Comparison of ENCODE assay signal across 7 cellular contexts in genomic region chr16:79601092-79601977, GRCh38. TPM values are rescaled to one million over a fixed set of nuclear protein-coding genes. Genes with fewer than 3 reads are reported as not detected.
A peak's percentile ranks its signal among the peaks of the same experiment; 100 is the strongest.
DNase-seq lines count a peak whose midpoint lies in the region; TF ChIP-seq lines count a peak whose summit lies in the region.

No MANE protein-coding gene starts in this region.

- peak overlapping the region; percentile 55 for H3K4me3 ChIP-seq in HAP-1

- DNase-seq in HAP-1 (ENCODE audit: low spot score in 2 of 2) (peak in 1 of 2 experiments; percentile 54), SK-MEL-5 (ENCODE audit: low read depth, low spot score) (peak; percentile 37), chondrocyte (ENCODE audit: low spot score) (no peak), left kidney (ENCODE audit: low read depth, low spot score) (peak; percentile 67), NCI-H524 treated with DMSO at 0.1 percent for 48 hours (lab: John Stamatoyannopoulos, UW) (no peak), NCI-H1694 treated with DMSO at 0.1 percent for 48 hours (lab: John Stamatoyannopoulos, UW) (no peak)
- DNase-seq in stimulated activated CD4-positive, alpha-beta T cell treated with anti-CD3 and anti-CD28 coated beads, Interleukin-4, amount 100 ng/mL, for 24 hours = peak; percentile 31

- H3K36me3 Mint-ChIP-seq in chondrocyte (ENCODE audit: low read depth) = no peaks in the 10 kb centered on the region

- in situ Hi-C loops in HAP-1 (cut with MboI; ENCODE audit: low sequenced_read_pairs) (loop anchor here (25.0 kb wide), 2 partner anchors 486 to 1489 kb away; no protein-coding TSS in a partner anchor), SK-MEL-5 (cut with HindIII; ENCODE audit: low pct_unique_long_range_greater_than_20kb, low sequenced_read_pairs) (no loop called here)

- peak overlapping the region; percentile 96 for H3K27ac Mint-ChIP-seq in chondrocyte (ENCODE audit: unreplicated experiment)

- peak overlapping the region; percentile 94 for H3K4me3 Mint-ChIP-seq in chondrocyte (ENCODE audit: unreplicated experiment)

- peaks cover 43% of the 10 kb centered on the region for H3K4me1 Mint-ChIP-seq in chondrocyte (ENCODE audit: low read depth)

- no peaks in the 10 kb centered on the region for H3K36me3 ChIP-seq in HAP-1 (replicated peaks)

- no peaks in the 10 kb centered on the region for H3K27me3 Mint-ChIP-seq in chondrocyte (ENCODE audit: low read depth)

- no peaks in the 10 kb centered on the region for H3K9me3 Mint-ChIP-seq in chondrocyte (ENCODE audit: low read depth)

- no peaks in the 10 kb centered on the region for H3K27me3 ChIP-seq in HAP-1 (ENCODE audit: low read depth)

- H3K9me3 ChIP-seq in HAP-1 = no peaks in the 10 kb centered on the region

- peaks cover 34% of the 10 kb centered on the region for H3K4me1 ChIP-seq in HAP-1

- TF ChIP-seq CTCF in chondrocyte (IDR thresholded peaks at IDR 0.05) = no peak

RNA-seq across cellular contexts. Expression of gene MAF, which starts 0.8 kb away (rescaled TPM):
- total RNA-seq in SK-MEL-5 (2014; rRNA removed; shearing (Covaris generic)) = 10.0 and 10.2 TPM in 2 replicates
- 27.1 and 29.4 TPM in 2 replicates for polyA plus RNA-seq in SK-MEL-5 (2015; cell fraction: cytosol; rRNA removed)
- 15.4 and 18.6 TPM in 2 replicates for polyA plus RNA-seq in SK-MEL-5 (2015; cell fraction: nucleus; rRNA removed)
- total RNA-seq in chondrocyte = 10.4 to 15.8 TPM (median 14.5 TPM) in 3 replicates

Comparison
In these comparisons a context has a peak if more than half of its experiments do, and no peak if none do; other contexts are left out.
1. DNase-seq: peak in SK-MEL-5 (single experiment), left kidney (single experiment) and stimulated activated CD4-positive, alpha-beta T cell treated with anti-CD3 and anti-CD28 coated beads, Interleukin-4, amount 100 ng/mL, for 24 hours (single experiment); none in chondrocyte (single experiment), NCI-H524 treated with DMSO at 0.1 percent for 48 hours (single experiment) and NCI-H1694 treated with DMSO at 0.1 percent for 48 hours (single experiment).